Comparison of ENCODE assay signal across 9 cellular contexts in the genomic region with DNA sequence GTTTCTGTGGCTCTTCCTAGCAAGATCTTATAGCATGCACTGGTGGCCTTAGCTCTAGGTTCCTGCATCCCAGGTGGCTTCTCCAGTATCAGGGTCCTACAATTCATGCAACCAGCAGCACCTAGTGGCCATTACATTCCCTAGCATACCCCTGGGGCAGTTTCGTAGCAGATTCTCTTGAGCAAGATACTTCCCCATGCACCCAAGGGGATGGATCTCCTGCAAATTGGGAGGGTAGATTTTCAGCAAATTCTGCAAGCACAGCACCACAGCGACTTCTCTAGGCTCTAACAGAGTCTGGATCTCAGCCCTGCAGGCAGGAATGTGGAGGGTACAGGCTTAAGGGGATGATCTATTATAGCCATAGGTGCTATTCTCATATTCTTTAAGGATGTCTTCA. TPM values are rescaled to one million over a fixed set of nuclear protein-coding genes. Genes with fewer than 3 reads are reported as not detected.
DNase-seq lines count a peak whose midpoint lies in the region; ATAC-seq and TF ChIP-seq lines count a peak whose summit lies in the region.
"Had no signal": no experiment of that assay in that cellular context is flagged by ENCODE, and none has a peak within 500 bp of the region (broad histone marks: within the 10 kb centered on the region; RNA-seq: fewer than 3 reads in every experiment).

No MANE protein-coding gene starts in this region.

- no peaks in the 10 kb centered on the region for H3K4me1 ChIP-seq in thyroid gland
- H3K4me1 ChIP-seq: BLaER1 had no signal

- 47 to 64% methylated on average over 2 of the region's 2 CpGs for WGBS in thyroid gland, 2 donors
- 85 to 95% methylated on average over 2 of the region's 2 CpGs for WGBS in lower leg skin, 2 donors

- ATAC-seq in GM21717 (IDR thresholded peaks at IDR 0.05; ENCODE audit: unreplicated experiment) (peak; percentile 58), HG02571 (IDR thresholded peaks at IDR 0.05; ENCODE audit: unreplicated experiment) (no peak)

- H3K9me3 ChIP-seq in thyroid gland, result no peaks in the 10 kb centered on the region

- TF ChIP-seq POLR2A in thyroid gland (IDR thresholded peaks at IDR 0.05), result no peak
- TF ChIP-seq POLR2A in lower leg skin (IDR thresholded peaks at IDR 0.05), result no peak

- H3K36me3 ChIP-seq in thyroid gland, result no peaks in the 10 kb centered on the region

- intact Hi-C loops in thyroid gland (cut with DNase I) (no loop called here), lower leg skin (cut with DNase I; ENCODE audit: low total_unique reads) (no loop called here)

- DNase-seq in NCI-H1417 (lab: John Stamatoyannopoulos, UW), result peak in 2 of 3 experiments; percentile 8 to 40
- no peak for DNase-seq in NCI-H1417 treated with DMSO at 0.1 percent for 48 hours (lab: John Stamatoyannopoulos, UW)
- peak; percentile 38 for DNase-seq in NCI-H226
- peak; percentile 63 for DNase-seq in epithelial cell of esophagus (ENCODE audit: low read depth)
- DNase-seq in thyroid gland, result peak in 1 of 2 donors; percentile 13
- DNase-seq in lower leg skin (ENCODE audit: low spot score in 2 of 2), result no peak

- no peaks in the 10 kb centered on the region for H3K27me3 ChIP-seq in thyroid gland
- H3K27me3 ChIP-seq: BLaER1 had no signal

- H3K4me3 ChIP-seq in epithelial cell of esophagus (ENCODE audit: low read length) (no peak overlapping the region), thyroid gland (replicated peaks in 1 of 3) (no peak overlapping the region), lower leg skin (ENCODE audit: low read depth, poor library complexity, severe bottlenecking) (no peak overlapping the region)
- H3K4me3 ChIP-seq: BLaER1 had no signal

- TF ChIP-seq CTCF in epithelial cell of esophagus (IDR thresholded peaks at IDR 0.05; ENCODE audit: insufficient read depth, low read depth, low read length, missing control alignments), result peak; percentile 53
- peak in 5 of 6 experiments; percentile 12 to 49 (median 27) for TF ChIP-seq CTCF in thyroid gland (IDR thresholded peaks at IDR 0.05)
- no peak for TF ChIP-seq CTCF in lower leg skin (IDR thresholded peaks at IDR 0.05)

- no peak overlapping the region for H3K27ac ChIP-seq in thyroid gland
- H3K27ac ChIP-seq: BLaER1 had no signal

RNA-seq across cellular contexts. Expression of a gene that starts 13.1 kb away (rescaled TPM):
- 1 to 10 TPM in 2 of 4 donors, under 1 TPM in 2; 0.45 to 1.2 (median 0.79) TPM for total RNA-seq in thyroid gland
- 1 to 10 TPM in 1 of 4 donors, under 1 TPM in 3; 0.30 to 1.4 (median 0.51) TPM for total RNA-seq in lower leg skin

RNA-seq across cellular contexts. Expression of a gene that starts 44.0 kb away (rescaled TPM):
- 1 to 10 TPM; 3.9 to 9.5 (median 7.1) TPM for total RNA-seq in thyroid gland
- total RNA-seq in lower leg skin, result 1 to 10 TPM; 1.3 to 4.3 (median 2.8) TPM

Comparison
In these comparisons a context has a peak if more than half of its experiments do, and no peak if none do; other contexts are left out.
1. DNase-seq: peak in NCI-H1417 (2 of 3), NCI-H226 (single experiment) and epithelial cell of esophagus (single experiment); none in NCI-H1417 treated with DMSO at 0.1 percent for 48 hours (single experiment) and lower leg skin (0 of 2).
2. CTCF ChIP-seq: peak in epithelial cell of esophagus (single experiment) and thyroid gland (5 of 6); none in lower leg skin (0 of 3).